1 cellular context compared by ENCODE assay signal in the genomic region with DNA sequence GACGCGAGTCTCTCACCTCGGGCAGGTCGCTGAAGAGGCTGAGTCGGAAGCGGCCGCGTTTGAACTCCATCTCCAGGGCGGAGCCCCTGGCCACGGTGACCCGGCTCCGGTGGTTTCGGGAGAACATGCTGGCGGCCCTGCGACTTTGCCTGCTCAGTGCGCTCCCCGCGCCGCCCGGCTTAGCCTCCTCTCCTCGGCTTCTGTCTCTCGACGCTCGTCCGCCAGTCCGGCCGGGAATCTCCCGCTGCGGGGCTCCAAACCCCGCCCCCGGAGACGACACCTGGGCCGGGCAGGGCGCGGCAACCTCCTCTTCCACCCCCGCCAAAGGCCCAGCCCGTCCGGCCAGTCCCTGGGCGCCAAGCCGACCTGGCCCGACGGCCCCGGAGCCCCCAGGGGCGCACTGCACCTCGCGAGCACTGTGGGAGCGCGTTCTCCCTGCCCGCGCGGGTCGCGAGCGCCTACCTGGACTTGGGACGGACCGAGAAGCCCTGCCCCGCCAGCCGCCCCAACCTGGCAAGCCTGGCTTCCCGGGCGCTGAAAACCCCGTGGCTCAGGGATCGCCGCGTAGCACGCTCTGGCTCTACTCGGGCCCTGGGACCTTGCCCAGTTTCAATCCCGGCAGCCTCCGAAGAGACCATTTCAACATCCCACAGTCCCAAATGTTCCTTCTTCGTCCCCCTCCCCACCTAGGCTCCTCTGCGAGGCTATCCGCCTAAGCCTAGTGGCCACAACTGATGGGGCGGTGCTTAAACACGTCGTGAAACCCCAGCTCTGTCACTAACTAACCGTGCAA.
TF ChIP-seq lines count a peak whose summit lies in the region.

A gene with protein sequence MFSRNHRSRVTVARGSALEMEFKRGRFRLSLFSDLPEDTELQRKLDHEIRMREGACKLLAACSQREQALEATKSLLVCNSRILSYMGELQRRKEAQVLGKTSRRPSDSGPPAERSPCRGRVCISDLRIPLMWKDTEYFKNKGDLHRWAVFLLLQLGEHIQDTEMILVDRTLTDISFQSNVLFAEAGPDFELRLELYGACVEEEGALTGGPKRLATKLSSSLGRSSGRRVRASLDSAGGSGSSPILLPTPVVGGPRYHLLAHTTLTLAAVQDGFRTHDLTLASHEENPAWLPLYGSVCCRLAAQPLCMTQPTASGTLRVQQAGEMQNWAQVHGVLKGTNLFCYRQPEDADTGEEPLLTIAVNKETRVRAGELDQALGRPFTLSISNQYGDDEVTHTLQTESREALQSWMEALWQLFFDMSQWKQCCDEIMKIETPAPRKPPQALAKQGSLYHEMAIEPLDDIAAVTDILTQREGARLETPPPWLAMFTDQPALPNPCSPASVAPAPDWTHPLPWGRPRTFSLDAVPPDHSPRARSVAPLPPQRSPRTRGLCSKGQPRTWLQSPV (minus strand): TSS at position 248 of the 793 bp plus-strand sequence. CDS start 121 bp downstream, at position 127.

TF ChIP-seq in HepG2, 621 proteins besides CTCF, POLR2A, EP300 and RAD21 (continued from another document and continues in another):
- TF ChIP-seq, protein P1, sequence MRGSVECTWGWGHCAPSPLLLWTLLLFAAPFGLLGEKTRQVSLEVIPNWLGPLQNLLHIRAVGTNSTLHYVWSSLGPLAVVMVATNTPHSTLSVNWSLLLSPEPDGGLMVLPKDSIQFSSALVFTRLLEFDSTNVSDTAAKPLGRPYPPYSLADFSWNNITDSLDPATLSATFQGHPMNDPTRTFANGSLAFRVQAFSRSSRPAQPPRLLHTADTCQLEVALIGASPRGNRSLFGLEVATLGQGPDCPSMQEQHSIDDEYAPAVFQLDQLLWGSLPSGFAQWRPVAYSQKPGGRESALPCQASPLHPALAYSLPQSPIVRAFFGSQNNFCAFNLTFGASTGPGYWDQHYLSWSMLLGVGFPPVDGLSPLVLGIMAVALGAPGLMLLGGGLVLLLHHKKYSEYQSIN (CRISPR knock-in tag; IDR thresholded peaks at IDR 0.05; ENCODE audit: borderline replicate concordance), result 0 out of 2 replicates have a peak, but pooled peaks have one; percentile 72
- TF ChIP-seq, protein P2, sequence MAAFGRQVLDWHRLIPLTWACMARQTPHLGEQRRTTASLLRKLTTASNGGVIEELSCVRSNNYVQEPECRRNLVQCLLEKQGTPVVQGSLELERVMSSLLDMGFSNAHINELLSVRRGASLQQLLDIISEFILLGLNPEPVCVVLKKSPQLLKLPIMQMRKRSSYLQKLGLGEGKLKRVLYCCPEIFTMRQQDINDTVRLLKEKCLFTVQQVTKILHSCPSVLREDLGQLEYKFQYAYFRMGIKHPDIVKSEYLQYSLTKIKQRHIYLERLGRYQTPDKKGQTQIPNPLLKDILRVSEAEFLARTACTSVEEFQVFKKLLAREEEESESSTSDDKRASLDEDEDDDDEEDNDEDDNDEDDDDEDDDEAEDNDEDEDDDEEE (CRISPR knock-in tag; IDR thresholded peaks at IDR 0.05), result no peak; the same call in 1 of the 2 replicates
- TF ChIP-seq, protein P3, sequence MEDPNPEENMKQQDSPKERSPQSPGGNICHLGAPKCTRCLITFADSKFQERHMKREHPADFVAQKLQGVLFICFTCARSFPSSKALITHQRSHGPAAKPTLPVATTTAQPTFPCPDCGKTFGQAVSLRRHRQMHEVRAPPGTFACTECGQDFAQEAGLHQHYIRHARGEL (CRISPR knock-in tag; IDR thresholded peaks at IDR 0.05), result peak; percentile 85
- TF ChIP-seq ATF1 (CRISPR knock-in tag; IDR thresholded peaks at IDR 0.05), result no peak
- peak; percentile 94 for TF ChIP-seq CENPT (CRISPR knock-in tag; IDR thresholded peaks at IDR 0.05; ENCODE audit: low read depth)
- TF ChIP-seq KDM1A (CRISPR knock-in tag; IDR thresholded peaks at IDR 0.05), result no peak
- peak; percentile 79; the same call in 1 of the 2 replicates for TF ChIP-seq PITX1 (CRISPR knock-in tag; IDR thresholded peaks at IDR 0.05)
- TF ChIP-seq HIVEP1 (CRISPR knock-in tag; IDR thresholded peaks at IDR 0.05), result peak; percentile 85
- no peak for TF ChIP-seq SRSF1 (optimal IDR thresholded peaks at IDR 0.05; ENCODE audit: low read depth, low read length)
- TF ChIP-seq AGO2 (optimal IDR thresholded peaks at IDR 0.05; ENCODE audit: low read depth, low read length), result peak; percentile 98
- peak; percentile 58 for TF ChIP-seq CEBPG (CRISPR knock-in tag; IDR thresholded peaks at IDR 0.05)
- TF ChIP-seq EED (CRISPR knock-in tag; IDR thresholded peaks at IDR 0.05), result peak; percentile 90; the same call in 1 of the 2 replicates
- peak; percentile 40 for TF ChIP-seq TEAD3 (CRISPR knock-in tag; optimal IDR thresholded peaks at IDR 0.05; ENCODE audit: borderline replicate concordance)
- TF ChIP-seq THYN1 (CRISPR knock-in tag; IDR thresholded peaks at IDR 0.05; ENCODE audit: borderline replicate concordance, low read depth), result 0 out of 2 replicates have a peak, but pooled peaks have one; percentile 2
- TF ChIP-seq, protein P4, sequence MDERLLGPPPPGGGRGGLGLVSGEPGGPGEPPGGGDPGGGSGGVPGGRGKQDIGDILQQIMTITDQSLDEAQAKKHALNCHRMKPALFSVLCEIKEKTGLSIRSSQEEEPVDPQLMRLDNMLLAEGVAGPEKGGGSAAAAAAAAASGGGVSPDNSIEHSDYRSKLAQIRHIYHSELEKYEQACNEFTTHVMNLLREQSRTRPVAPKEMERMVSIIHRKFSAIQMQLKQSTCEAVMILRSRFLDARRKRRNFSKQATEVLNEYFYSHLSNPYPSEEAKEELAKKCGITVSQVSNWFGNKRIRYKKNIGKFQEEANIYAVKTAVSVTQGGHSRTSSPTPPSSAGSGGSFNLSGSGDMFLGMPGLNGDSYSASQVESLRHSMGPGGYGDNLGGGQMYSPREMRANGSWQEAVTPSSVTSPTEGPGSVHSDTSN (CRISPR knock-in tag; IDR thresholded peaks at IDR 0.05), result no peak
- 0 out of 2 replicates have a peak, but pooled peaks have one; percentile 16 for TF ChIP-seq KDM6A (CRISPR knock-in tag; IDR thresholded peaks at IDR 0.05; ENCODE audit: low read depth)
- TF ChIP-seq ZNF563 (CRISPR knock-in tag; IDR thresholded peaks at IDR 0.05), result peak; percentile 67; the same call in 1 of the 2 replicates
- no peak for TF ChIP-seq FOSL1 (CRISPR knock-in tag; IDR thresholded peaks at IDR 0.05; ENCODE audit: borderline replicate concordance)
- TF ChIP-seq KDM5B (CRISPR knock-in tag; IDR thresholded peaks at IDR 0.05; ENCODE audit: borderline replicate concordance), result peak; percentile 89; the same call in 1 of the 2 replicates
- 0 out of 2 replicates have a peak, but pooled peaks have one; percentile 52 for TF ChIP-seq FOXJ3 (CRISPR knock-in tag; IDR thresholded peaks at IDR 0.05; ENCODE audit: borderline replicate concordance)
- no peak for TF ChIP-seq ZNF629 (CRISPR knock-in tag; conservative IDR thresholded peaks at IDR 0.05)
- peak; percentile 26; the same call in 1 of the 2 replicates for TF ChIP-seq ZNF773 (CRISPR knock-in tag; IDR thresholded peaks at IDR 0.05; ENCODE audit: borderline replicate concordance)
- TF ChIP-seq ZNF124 (CRISPR knock-in tag; IDR thresholded peaks at IDR 0.05), result peak; percentile 75; the same call in 1 of the 2 replicates
- TF ChIP-seq, protein P5, sequence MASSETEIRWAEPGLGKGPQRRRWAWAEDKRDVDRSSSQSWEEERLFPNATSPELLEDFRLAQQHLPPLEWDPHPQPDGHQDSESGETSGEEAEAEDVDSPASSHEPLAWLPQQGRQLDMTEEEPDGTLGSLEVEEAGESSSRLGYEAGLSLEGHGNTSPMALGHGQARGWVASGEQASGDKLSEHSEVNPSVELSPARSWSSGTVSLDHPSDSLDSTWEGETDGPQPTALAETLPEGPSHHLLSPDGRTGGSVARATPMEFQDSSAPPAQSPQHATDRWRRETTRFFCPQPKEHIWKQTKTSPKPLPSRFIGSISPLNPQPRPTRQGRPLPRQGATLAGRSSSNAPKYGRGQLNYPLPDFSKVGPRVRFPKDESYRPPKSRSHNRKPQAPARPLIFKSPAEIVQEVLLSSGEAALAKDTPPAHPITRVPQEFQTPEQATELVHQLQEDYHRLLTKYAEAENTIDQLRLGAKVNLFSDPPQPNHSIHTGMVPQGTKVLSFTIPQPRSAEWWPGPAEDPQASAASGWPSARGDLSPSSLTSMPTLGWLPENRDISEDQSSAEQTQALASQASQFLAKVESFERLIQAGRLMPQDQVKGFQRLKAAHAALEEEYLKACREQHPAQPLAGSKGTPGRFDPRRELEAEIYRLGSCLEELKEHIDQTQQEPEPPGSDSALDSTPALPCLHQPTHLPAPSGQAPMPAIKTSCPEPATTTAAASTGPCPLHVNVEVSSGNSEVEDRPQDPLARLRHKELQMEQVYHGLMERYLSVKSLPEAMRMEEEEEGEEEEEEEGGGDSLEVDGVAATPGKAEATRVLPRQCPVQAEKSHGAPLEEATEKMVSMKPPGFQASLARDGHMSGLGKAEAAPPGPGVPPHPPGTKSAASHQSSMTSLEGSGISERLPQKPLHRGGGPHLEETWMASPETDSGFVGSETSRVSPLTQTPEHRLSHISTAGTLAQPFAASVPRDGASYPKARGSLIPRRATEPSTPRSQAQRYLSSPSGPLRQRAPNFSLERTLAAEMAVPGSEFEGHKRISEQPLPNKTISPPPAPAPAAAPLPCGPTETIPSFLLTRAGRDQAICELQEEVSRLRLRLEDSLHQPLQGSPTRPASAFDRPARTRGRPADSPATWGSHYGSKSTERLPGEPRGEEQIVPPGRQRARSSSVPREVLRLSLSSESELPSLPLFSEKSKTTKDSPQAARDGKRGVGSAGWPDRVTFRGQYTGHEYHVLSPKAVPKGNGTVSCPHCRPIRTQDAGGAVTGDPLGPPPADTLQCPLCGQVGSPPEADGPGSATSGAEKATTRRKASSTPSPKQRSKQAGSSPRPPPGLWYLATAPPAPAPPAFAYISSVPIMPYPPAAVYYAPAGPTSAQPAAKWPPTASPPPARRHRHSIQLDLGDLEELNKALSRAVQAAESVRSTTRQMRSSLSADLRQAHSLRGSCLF (CRISPR knock-in tag; IDR thresholded peaks at IDR 0.05; ENCODE audit: borderline replicate concordance), result no peak; the same call in 1 of the 2 replicates
- TF ChIP-seq SCMH1 (CRISPR knock-in tag; IDR thresholded peaks at IDR 0.05; ENCODE audit: borderline replicate concordance), result no peak
- peak; percentile 71; the same call in 1 of the 2 replicates for TF ChIP-seq ZNF652 (CRISPR knock-in tag; IDR thresholded peaks at IDR 0.05; ENCODE audit: borderline replicate concordance, low read depth)
- TF ChIP-seq, protein P6, sequence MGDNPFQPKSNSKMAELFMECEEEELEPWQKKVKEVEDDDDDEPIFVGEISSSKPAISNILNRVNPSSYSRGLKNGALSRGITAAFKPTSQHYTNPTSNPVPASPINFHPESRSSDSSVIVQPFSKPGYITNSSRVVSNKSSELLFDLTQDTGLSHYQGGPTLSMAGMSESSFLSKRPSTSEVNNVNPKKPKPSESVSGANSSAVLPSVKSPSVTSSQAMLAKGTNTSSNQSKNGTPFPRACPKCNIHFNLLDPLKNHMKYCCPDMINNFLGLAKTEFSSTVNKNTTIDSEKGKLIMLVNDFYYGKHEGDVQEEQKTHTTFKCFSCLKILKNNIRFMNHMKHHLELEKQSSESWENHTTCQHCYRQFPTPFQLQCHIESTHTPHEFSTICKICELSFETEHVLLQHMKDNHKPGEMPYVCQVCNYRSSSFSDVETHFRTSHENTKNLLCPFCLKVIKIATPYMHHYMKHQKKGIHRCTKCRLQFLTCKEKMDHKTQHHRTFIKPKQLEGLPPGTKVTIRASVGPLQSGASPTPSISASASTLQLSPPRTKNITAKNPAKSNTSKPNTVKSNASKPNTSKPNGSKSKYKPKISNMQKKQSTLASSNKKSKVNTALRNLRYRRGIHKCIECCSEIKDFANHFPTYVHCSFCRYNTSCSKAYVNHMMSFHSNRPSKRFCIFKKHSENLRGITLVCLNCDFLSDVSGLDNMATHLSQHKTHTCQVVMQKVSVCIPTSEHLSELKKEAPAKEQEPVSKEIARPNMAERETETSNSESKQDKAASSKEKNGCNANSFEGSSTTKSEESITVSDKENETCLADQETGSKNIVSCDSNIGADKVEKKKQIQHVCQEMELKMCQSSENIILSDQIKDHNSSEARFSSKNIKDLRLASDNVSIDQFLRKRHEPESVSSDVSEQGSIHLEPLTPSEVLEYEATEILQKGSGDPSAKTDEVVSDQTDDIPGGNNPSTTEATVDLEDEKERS (CRISPR knock-in tag; IDR thresholded peaks at IDR 0.05), result peak; percentile 94
- TF ChIP-seq, protein P7, sequence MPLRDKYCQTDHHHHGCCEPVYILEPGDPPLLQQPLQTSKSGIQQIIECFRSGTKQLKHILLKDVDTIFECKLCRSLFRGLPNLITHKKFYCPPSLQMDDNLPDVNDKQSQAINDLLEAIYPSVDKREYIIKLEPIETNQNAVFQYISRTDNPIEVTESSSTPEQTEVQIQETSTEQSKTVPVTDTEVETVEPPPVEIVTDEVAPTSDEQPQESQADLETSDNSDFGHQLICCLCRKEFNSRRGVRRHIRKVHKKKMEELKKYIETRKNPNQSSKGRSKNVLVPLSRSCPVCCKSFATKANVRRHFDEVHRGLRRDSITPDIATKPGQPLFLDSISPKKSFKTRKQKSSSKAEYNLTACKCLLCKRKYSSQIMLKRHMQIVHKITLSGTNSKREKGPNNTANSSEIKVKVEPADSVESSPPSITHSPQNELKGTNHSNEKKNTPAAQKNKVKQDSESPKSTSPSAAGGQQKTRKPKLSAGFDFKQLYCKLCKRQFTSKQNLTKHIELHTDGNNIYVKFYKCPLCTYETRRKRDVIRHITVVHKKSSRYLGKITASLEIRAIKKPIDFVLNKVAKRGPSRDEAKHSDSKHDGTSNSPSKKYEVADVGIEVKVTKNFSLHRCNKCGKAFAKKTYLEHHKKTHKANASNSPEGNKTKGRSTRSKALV (CRISPR knock-in tag; IDR thresholded peaks at IDR 0.05), result no peak
- TF ChIP-seq HNRNPH1 (optimal IDR thresholded peaks at IDR 0.05; ENCODE audit: low read depth, low read length), result peak; percentile 99
- TF ChIP-seq, protein P8, sequence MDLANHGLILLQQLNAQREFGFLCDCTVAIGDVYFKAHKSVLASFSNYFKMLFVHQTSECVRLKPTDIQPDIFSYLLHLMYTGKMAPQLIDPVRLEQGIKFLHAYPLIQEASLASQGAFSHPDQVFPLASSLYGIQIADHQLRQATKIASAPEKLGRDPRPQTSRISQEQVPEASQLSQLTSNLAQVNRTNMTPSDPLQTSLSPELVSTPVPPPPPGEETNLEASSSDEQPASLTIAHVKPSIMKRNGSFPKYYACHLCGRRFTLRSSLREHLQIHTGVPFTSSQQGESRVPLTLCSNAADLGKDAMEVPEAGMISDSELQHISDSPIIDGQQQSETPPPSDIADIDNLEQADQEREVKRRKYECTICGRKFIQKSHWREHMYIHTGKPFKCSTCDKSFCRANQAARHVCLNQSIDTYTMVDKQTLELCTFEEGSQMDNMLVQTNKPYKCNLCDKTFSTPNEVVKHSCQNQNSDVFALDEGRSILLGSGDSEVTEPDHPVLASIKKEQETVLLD (CRISPR knock-in tag; IDR thresholded peaks at IDR 0.05; ENCODE audit: low read depth), result 0 out of 2 replicates have a peak, but pooled peaks have one; percentile 40
- no peak for TF ChIP-seq ZNF10 (CRISPR knock-in tag; IDR thresholded peaks at IDR 0.05; ENCODE audit: borderline replicate concordance, low read depth)
- peak; percentile 49 for TF ChIP-seq KAT8 (CRISPR knock-in tag; IDR thresholded peaks at IDR 0.05)
- peak; percentile 64; the same call in 1 of the 2 replicates for TF ChIP-seq NFATC3 (CRISPR knock-in tag; IDR thresholded peaks at IDR 0.05)
- peak; percentile 74 for TF ChIP-seq GZF1 (CRISPR knock-in tag; IDR thresholded peaks at IDR 0.05)
- TF ChIP-seq HOXA3 (CRISPR knock-in tag; IDR thresholded peaks at IDR 0.05), result peak; percentile 44
- TF ChIP-seq, protein P9, sequence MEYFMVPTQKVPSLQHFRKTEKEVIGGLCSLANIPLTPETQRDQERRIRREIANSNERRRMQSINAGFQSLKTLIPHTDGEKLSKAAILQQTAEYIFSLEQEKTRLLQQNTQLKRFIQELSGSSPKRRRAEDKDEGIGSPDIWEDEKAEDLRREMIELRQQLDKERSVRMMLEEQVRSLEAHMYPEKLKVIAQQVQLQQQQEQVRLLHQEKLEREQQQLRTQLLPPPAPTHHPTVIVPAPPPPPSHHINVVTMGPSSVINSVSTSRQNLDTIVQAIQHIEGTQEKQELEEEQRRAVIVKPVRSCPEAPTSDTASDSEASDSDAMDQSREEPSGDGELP (IDR thresholded peaks at IDR 0.05; ENCODE audit: borderline replicate concordance, low read depth), result 0 out of 2 replicates have a peak, but pooled peaks have one; percentile 28
